In genomic region chr10:71816931-71817631, GRCh38 we compare ENCODE assay signal across 17 cellular contexts. TPM values are rescaled to one million over a fixed set of nuclear protein-coding genes. Genes with fewer than 3 reads are reported as not detected.
DNase-seq lines count a peak whose midpoint lies in the region; ATAC-seq, FAIRE-seq and TF ChIP-seq lines count a peak whose summit lies in the region.
"Had no signal": no experiment of that assay in that cellular context is flagged by ENCODE, and none has a peak within 500 bp of the region (broad histone marks: within the 10 kb centered on the region; RNA-seq: fewer than 3 reads in every experiment).

No MANE protein-coding gene starts in this region.

- no peaks in the 10 kb centered on the region for H3K4me1 ChIP-seq in endothelial cell of umbilical vein (ENCODE audit: control insufficient read depth, extremely low read depth, insufficient read depth, low read length)
- peaks cover 13 to 39% (median 22%) of the 10 kb centered on the region in 3 donors for H3K4me1 ChIP-seq in skeletal muscle tissue (ENCODE audit: control insufficient read depth in 3 of 3, insufficient read depth in 3 of 3, low read length in 3 of 3)

- intact Hi-C loops in Calu3 (cut with micrococcal nuclease; ENCODE audit: unreplicated experiment) = loop anchor here (10.0 kb wide), 1 partner anchor 122 kb away; no protein-coding TSS in a partner anchor
- intact Hi-C loops in endothelial cell of umbilical vein (cut with micrococcal nuclease) = no loop called here

- H3K4me2 ChIP-seq in endothelial cell of umbilical vein (ENCODE audit: insufficient read depth, low read length) = no peak overlapping the region

- POLR2A ChIA-PET in RWPE1 (lab: Yijun Ruan, JAX; ENCODE audit: low non-redundant PET) = no interaction called here
- POLR2A ChIA-PET in endothelial cell of umbilical vein (lab: Charles Lee) = no interaction called here

- DNase-seq in Calu3 = no peak
- no peak for DNase-seq in RWPE1 (ENCODE audit: low spot score)
- no peak for DNase-seq in endothelial cell of umbilical vein (ENCODE audit: low read depth, low spot score)
- DNase-seq in mesenteric fat pad (ENCODE audit: low spot score) = no peak
- no peak for DNase-seq in GM13977 (ENCODE audit: low spot score)
- DNase-seq: activated B cell treated with CpG ODN at 0.5 μM for 24 hours, BE2C, GOT3, MV-4-11, NCI-H1930, NCI-H446, SHP77 treated with DMSO at 0.1 percent for 48 hours had no signal

- ATAC-seq in GM18505 (IDR thresholded peaks at IDR 0.05; ENCODE audit: unreplicated experiment) = no peak

- H3K9ac ChIP-seq in endothelial cell of umbilical vein (replicated peaks; ENCODE audit: extremely low read depth, insufficient read depth, low read length) = no peak overlapping the region
- H3K9ac ChIP-seq in skeletal muscle tissue (ENCODE audit: low read depth in 1 of 3, low read length in 3 of 3) = peak overlapping the region; percentile 28 to 60 (median 45)

- no peaks in the 10 kb centered on the region for H3K27me3 Mint-ChIP-seq in Calu3 (ENCODE audit: unreplicated experiment)
- H3K27me3 Mint-ChIP-seq: activated B cell treated with CpG ODN at 0.5 μM for 24 hours had no signal

- no peak for TF ChIP-seq CTCF in Calu3 (IDR thresholded peaks at IDR 0.05; ENCODE audit: unreplicated experiment)
- no peak for TF ChIP-seq CTCF in RWPE1 (conservative IDR thresholded peaks at IDR 0.05; ENCODE audit: low read depth)
- no peak for TF ChIP-seq CTCF in endothelial cell of umbilical vein (IDR thresholded peaks at IDR 0.05; ENCODE audit: extremely low read depth in 1 of 2, insufficient read depth in 1 of 2, low read depth in 1 of 2, low read length in 2 of 2)
- no peak for TF ChIP-seq CTCF in GM13977 (IDR thresholded peaks at IDR 0.05; ENCODE audit: extremely low read depth, insufficient read depth, missing control alignments)

- no peak overlapping the region for H2AFZ ChIP-seq in endothelial cell of umbilical vein (ENCODE audit: low read depth, low read length)

- dilution Hi-C loops in endothelial cell of umbilical vein (cut with MboI; ENCODE audit: extremely low pct_ligation_motif_present, low sequenced_read_pairs) = no loop called here

- TF ChIP-seq POLR2A in endothelial cell of umbilical vein (IDR thresholded peaks at IDR 0.05; ENCODE audit: low read depth, low read length) = no peak
- no peak for TF ChIP-seq POLR2A in GM18505 (IDR thresholded peaks at IDR 0.05; ENCODE audit: borderline replicate concordance, extremely low read depth, insufficient read depth, insufficient read length)

- H3K27me3 ChIP-seq in endothelial cell of umbilical vein (ENCODE audit: control insufficient read depth in 2 of 2, insufficient read depth in 2 of 2, low read length in 2 of 2) (no peaks in the 10 kb centered on the region), skeletal muscle tissue (ENCODE audit: control insufficient read depth in 3 of 3, insufficient read depth in 3 of 3, low read length in 3 of 3) (no peaks in the 10 kb centered on the region)
- H3K27me3 ChIP-seq: BE2C, suprapubic skin had no signal

- no peak for FAIRE-seq in endothelial cell of umbilical vein (lab: Jason Lieb, UNC)
- FAIRE-seq: colon had no signal

- BruUV-seq in Calu3 (replicated peaks; lab: Mats Ljungman, UMichigan) = TSS peak; percentile 92
- TSS peak; percentile 77 for BruUV-seq in endothelial cell of umbilical vein (replicated peaks; lab: Mats Ljungman, UMichigan)

- peaks cover 78% of the 10 kb centered on the region for H3K36me3 Mint-ChIP-seq in Calu3 (ENCODE audit: insufficient read depth, unreplicated experiment)

- no peaks in the 10 kb centered on the region for H3K79me2 ChIP-seq in endothelial cell of umbilical vein (ENCODE audit: control insufficient read depth, insufficient read depth, low read length)

- no peaks in the 10 kb centered on the region for H4K20me1 ChIP-seq in endothelial cell of umbilical vein (replicated peaks; ENCODE audit: control insufficient read depth, extremely low read depth, insufficient read depth, low read length)

- H3K9me3 ChIP-seq in endothelial cell of umbilical vein (replicated peaks; ENCODE audit: control insufficient read depth, insufficient read depth, low read length) = no peaks in the 10 kb centered on the region
- H3K9me3 ChIP-seq in skeletal muscle tissue (ENCODE audit: control insufficient read depth in 3 of 3, low read length in 3 of 3) = no peaks in the 10 kb centered on the region
- H3K9me3 ChIP-seq: BE2C, suprapubic skin had no signal

- CTCF ChIA-PET in Calu3 (lab: Charles Lee) (interaction anchor here (0.6 to 1.2 kb wide), 2 partner anchors 13 to 508 kb away, joined by 3 read pairs; no protein-coding TSS in a partner anchor), RWPE1 (lab: Yijun Ruan, JAX) (no interaction called here), endothelial cell of umbilical vein (lab: Charles Lee) (interaction anchor here (4.7 kb wide), 1 partner anchor 79 kb away, joined by 28 read pairs; no protein-coding TSS in a partner anchor)

- H3K9me1 ChIP-seq in endothelial cell of umbilical vein (replicated peaks; ENCODE audit: control insufficient read depth, extremely low read depth, insufficient read depth, low read length) = no peaks in the 10 kb centered on the region

- H3K4me1 Mint-ChIP-seq in Calu3 (ENCODE audit: low read depth, unreplicated experiment) = no peaks in the 10 kb centered on the region

- in situ Hi-C loops in GM13977 (cut with MboI; ENCODE audit: low pct_unique_long_range_greater_than_20kb, low sequenced_read_pairs, unreplicated experiment) = no loop called here

- no peak overlapping the region for H3K27ac Mint-ChIP-seq in Calu3 (ENCODE audit: unreplicated experiment)
- H3K27ac Mint-ChIP-seq: activated B cell treated with CpG ODN at 0.5 μM for 24 hours had no signal

- no peak overlapping the region for H3K4me3 Mint-ChIP-seq in Calu3 (ENCODE audit: low read depth, unreplicated experiment)
- H3K4me3 Mint-ChIP-seq: activated B cell treated with CpG ODN at 0.5 μM for 24 hours had no signal

- no peaks in the 10 kb centered on the region for H3K9me3 Mint-ChIP-seq in Calu3 (ENCODE audit: low read depth, unreplicated experiment)
- H3K9me3 Mint-ChIP-seq: activated B cell treated with CpG ODN at 0.5 μM for 24 hours had no signal

- H3K36me3 ChIP-seq in endothelial cell of umbilical vein (ENCODE audit: control insufficient read depth in 2 of 2, extremely low read depth in 1 of 2, insufficient read depth in 2 of 2, low read length in 2 of 2) (peaks cover 18 to 57% of the 10 kb centered on the region in 2 experiments), skeletal muscle tissue (ENCODE audit: control insufficient read depth in 3 of 3, insufficient read depth in 3 of 3, low read length in 3 of 3) (peaks cover 65 to 69% (median 67%) of the 10 kb centered on the region in 3 donors)

- H3K4me3 ChIP-seq in endothelial cell of umbilical vein (replicated peaks in 1 of 3; ENCODE audit: insufficient read depth in 1 of 3, low read depth in 1 of 3, low read length in 3 of 3) = no peak overlapping the region
- H3K4me3 ChIP-seq in skeletal muscle tissue (ENCODE audit: low read length in 3 of 3) = no peak overlapping the region
- H3K4me3 ChIP-seq: suprapubic skin had no signal

- peak overlapping the region; percentile 34 for H3K27ac ChIP-seq in RWPE1
- H3K27ac ChIP-seq in endothelial cell of umbilical vein (ENCODE audit: insufficient read depth, low read depth, low read length) = no peak overlapping the region
- no peak overlapping the region for H3K27ac ChIP-seq in skeletal muscle tissue (ENCODE audit: low read depth, low read length)

TF ChIP-seq in endothelial cell of umbilical vein, 7 proteins besides CTCF, POLR2A, EP300 and RAD21:
- TF ChIP-seq MAX (IDR thresholded peaks at IDR 0.05; ENCODE audit: insufficient read depth, insufficient read length) (no peak), EZH2 (IDR thresholded peaks at IDR 0.05; ENCODE audit: borderline replicate concordance, low read depth, low read length, severe bottlenecking) (no peak), JUN (IDR thresholded peaks at IDR 0.05; ENCODE audit: borderline replicate concordance, insufficient read depth, insufficient read length, low read depth) (no peak), POLR2AphosphoS5 (IDR thresholded peaks at IDR 0.05; ENCODE audit: insufficient read depth, low read depth, low read length) (no peak), GATA2 (IDR thresholded peaks at IDR 0.05; ENCODE audit: insufficient read depth, insufficient read length, low read depth, low read length) (no peak), FOS (IDR thresholded peaks at IDR 0.05; ENCODE audit: borderline replicate concordance, insufficient read depth, low read length) (no peak), MYC (IDR thresholded peaks at IDR 0.05; ENCODE audit: low read depth, low read length) (no peak)

RNA-seq across cellular contexts. Expression of gene PSAP, which starts 34.0 kb away (rescaled TPM):
- total RNA-seq in Calu3 (2022) (840 and 1,050 TPM in 2 replicates), endothelial cell of umbilical vein (623 and 644 TPM in 2 replicates), skeletal muscle tissue (369 TPM), mesenteric fat pad (1,414 TPM)
- 1,415 and 1,476 TPM in 2 replicates for polyA plus RNA-seq in endothelial cell of umbilical vein
- polyA plus RNA-seq in endothelial cell of umbilical vein (2011; cell fraction: cytosol; rRNA removed) = 1,082 and 1,116 TPM in 2 replicates
- 878 and 886 TPM in 2 replicates for polyA plus RNA-seq in endothelial cell of umbilical vein (2011; cell fraction: nucleus; rRNA removed)
- polyA plus RNA-seq in endothelial cell of umbilical vein (2012) = 996 and 1,574 TPM in 2 replicates
- polyA minus RNA-seq in endothelial cell of umbilical vein = 787 and 997 TPM in 2 replicates
- 191 TPM for polyA minus RNA-seq in endothelial cell of umbilical vein (2011; cell fraction: cytosol; rRNA and poly(A)+ RNA removed)
- 216 and 227 TPM in 2 replicates for polyA minus RNA-seq in endothelial cell of umbilical vein (2011; cell fraction: nucleus; rRNA and poly(A)+ RNA removed)

RNA-seq across cellular contexts. Expression of gene VSIR, which starts 43.8 kb away (rescaled TPM):
- total RNA-seq in Calu3 (2022) (30.1 and 46.1 TPM in 2 replicates), endothelial cell of umbilical vein (4.9 and 5.1 TPM in 2 replicates), skeletal muscle tissue (13.6 TPM), mesenteric fat pad (128 TPM)
- 6.3 and 8.0 TPM in 2 replicates for polyA plus RNA-seq in endothelial cell of umbilical vein
- 4.9 and 5.5 TPM in 2 replicates for polyA plus RNA-seq in endothelial cell of umbilical vein (2011; cell fraction: cytosol; rRNA removed)
- 3.7 and 5.2 TPM in 2 replicates for polyA plus RNA-seq in endothelial cell of umbilical vein (2011; cell fraction: nucleus; rRNA removed)
- polyA plus RNA-seq in endothelial cell of umbilical vein (2012) = 5.5 and 6.3 TPM in 2 replicates
- 3.4 and 4.7 TPM in 2 replicates for polyA minus RNA-seq in endothelial cell of umbilical vein
- polyA minus RNA-seq in endothelial cell of umbilical vein (2011; cell fraction: cytosol; rRNA and poly(A)+ RNA removed) = 4.0 TPM
- 4.3 and 5.4 TPM in 2 replicates for polyA minus RNA-seq in endothelial cell of umbilical vein (2011; cell fraction: nucleus; rRNA and poly(A)+ RNA removed)
- polyA plus RNA-seq: neural cell had no signal
